In the genomic region with DNA sequence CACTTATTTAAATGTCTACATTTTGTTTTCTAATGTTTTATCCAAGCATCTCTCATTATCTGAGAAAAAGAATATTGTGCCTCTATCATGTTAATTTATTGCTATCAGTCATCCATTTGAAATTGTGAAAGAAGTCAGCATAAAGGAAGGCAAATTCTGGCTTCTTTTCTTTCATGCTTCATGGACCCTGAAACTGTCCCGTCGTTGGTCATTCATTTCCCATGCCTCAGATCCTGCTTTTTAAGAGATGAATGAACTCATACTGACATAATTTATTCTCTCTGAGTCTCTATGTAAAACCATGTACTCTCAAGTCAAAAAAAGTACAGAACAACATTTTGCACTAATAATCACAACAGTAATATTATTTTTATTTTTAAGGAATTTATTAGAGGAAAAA, we compare ENCODE assay signal across 28 cellular contexts.
"Had no signal": no experiment of that assay in that cellular context is flagged by ENCODE, and none has a peak within 500 bp of the region (broad histone marks: within the 10 kb centered on the region; RNA-seq: fewer than 3 reads in every experiment).

No MANE protein-coding gene starts in this region.

- H3K4me3 ChIP-seq: breast epithelium, MG63, SJCRH30 had no signal

- H3K4me3 Mint-ChIP-seq: activated CD8-positive, alpha-beta T cell treated with anti-CD3 and anti-CD28 coated beads for 36 hours; activated naive CD4-positive, alpha-beta T cell treated with anti-CD3 and anti-CD28 coated beads, Interleukin-2, amount 10 ng/mL, durations not matched to agents 7 days and 5 days; activated naive CD8-positive, alpha-beta T cell treated with anti-CD3 and anti-CD28 coated beads for 36 hours; activated T-cell treated with anti-CD3 and anti-CD28 coated beads, Interleukin-2, amount 50 U/mL, for 72 hours had no signal

- H3K9ac ChIP-seq: KMS-11, SK-N-SH had no signal

- H3K27ac ChIP-seq: breast epithelium, KMS-11, RWPE1, SJCRH30 had no signal

- H3K9me3 Mint-ChIP-seq: activated naive CD8-positive, alpha-beta T cell treated with anti-CD3 and anti-CD28 coated beads for 36 hours had no signal

- H3K27me3 Mint-ChIP-seq: activated CD8-positive, alpha-beta T cell treated with anti-CD3 and anti-CD28 coated beads for 36 hours; activated naive CD4-positive, alpha-beta T cell treated with anti-CD3 and anti-CD28 coated beads, Interleukin-2, amount 10 ng/mL, durations not matched to agents 7 days and 5 days; activated naive CD8-positive, alpha-beta T cell treated with anti-CD3 and anti-CD28 coated beads for 36 hours had no signal

- H3K4me1 ChIP-seq: breast epithelium had no signal

- H3K36me3 ChIP-seq: breast epithelium, MG63, SJCRH30 had no signal

- H3K27ac Mint-ChIP-seq: activated CD8-positive, alpha-beta T cell treated with anti-CD3 and anti-CD28 coated beads for 36 hours; activated naive CD4-positive, alpha-beta T cell treated with anti-CD3 and anti-CD28 coated beads, Interleukin-2, amount 10 ng/mL, durations not matched to agents 7 days and 5 days; activated naive CD8-positive, alpha-beta T cell treated with anti-CD3 and anti-CD28 coated beads for 36 hours; activated T-cell treated with anti-CD3 and anti-CD28 coated beads, Interleukin-2, amount 50 U/mL, for 72 hours; activated T-helper 2 cell treated with anti-CD3 and anti-CD28 coated beads, Interferon-gamma antibody, Interleukin-2, Interleukin-4, amounts not matched to agents 10 μg/mL and 5 μg/mL and 100 μg/mL, durations not matched to agents 14 hours and 24 hours and 36 hours had no signal

- ATAC-seq: activated CD4-positive, CD25-positive, alpha-beta regulatory T cell treated with anti-CD3 and anti-CD28 coated beads, Interleukin-2, amount 50 U/mL, for 24 hours; activated CD8-positive, alpha-beta T cell treated with anti-CD3 and anti-CD28 coated beads for 36 hours; activated T-cell treated with anti-CD3 and anti-CD28 coated beads, Interleukin-2, amount 50 U/mL, for 72 hours; Panc1 had no signal

- H3K9me3 ChIP-seq: breast epithelium, MG63, SJCRH30, SK-N-SH had no signal

- DNase-seq: activated CD4-positive, alpha-beta T cell treated with anti-CD3 and anti-CD28 coated beads for 4 hours; activated CD8-positive, alpha-beta memory T cell treated with anti-CD3 and anti-CD28 coated beads, Interleukin-2, amount 50 U/mL, for 4 hours; activated CD8-positive, alpha-beta T cell treated with anti-CD3 and anti-CD28 coated beads for 36 hours; activated gamma-delta T cell treated with Interleukin-2 at 50 U/mL for 16 hours; activated naive CD4-positive, alpha-beta T cell treated with anti-CD3 and anti-CD28 coated beads, Interleukin-2, amount 10 ng/mL, durations not matched to agents 7 days and 5 days; activated naive CD8-positive, alpha-beta T cell treated with anti-CD3 and anti-CD28 coated beads for 36 hours; activated T-cell treated with anti-CD3 and anti-CD28 coated beads, Interleukin-2, amount 50 U/mL, for 72 hours; anterior cingulate cortex; caudate nucleus; MG63; MV-4-11; NCI-H1092 treated with DMSO at 0.1 percent for 48 hours; NCI-H1417 treated with DMSO at 0.1 percent for 48 hours; NCI-H1694; NCI-H2029 treated with DMSO at 0.1 percent for 48 hours; NCI-H345; NCI-H510A; NCI-H526 treated with DMSO at 0.1 percent for 48 hours; NCI-H82; Right ventricle myocardium superior; SJCRH30; SK-N-SH had no signal

- H3K36me3 Mint-ChIP-seq: activated naive CD4-positive, alpha-beta T cell treated with anti-CD3 and anti-CD28 coated beads, Interleukin-2, amount 10 ng/mL, durations not matched to agents 7 days and 5 days; activated naive CD8-positive, alpha-beta T cell treated with anti-CD3 and anti-CD28 coated beads for 36 hours had no signal

- H3K4me1 Mint-ChIP-seq: activated naive CD4-positive, alpha-beta T cell treated with anti-CD3 and anti-CD28 coated beads, Interleukin-2, amount 10 ng/mL, durations not matched to agents 7 days and 5 days; activated naive CD8-positive, alpha-beta T cell treated with anti-CD3 and anti-CD28 coated beads for 36 hours had no signal
